In the genomic region with DNA sequence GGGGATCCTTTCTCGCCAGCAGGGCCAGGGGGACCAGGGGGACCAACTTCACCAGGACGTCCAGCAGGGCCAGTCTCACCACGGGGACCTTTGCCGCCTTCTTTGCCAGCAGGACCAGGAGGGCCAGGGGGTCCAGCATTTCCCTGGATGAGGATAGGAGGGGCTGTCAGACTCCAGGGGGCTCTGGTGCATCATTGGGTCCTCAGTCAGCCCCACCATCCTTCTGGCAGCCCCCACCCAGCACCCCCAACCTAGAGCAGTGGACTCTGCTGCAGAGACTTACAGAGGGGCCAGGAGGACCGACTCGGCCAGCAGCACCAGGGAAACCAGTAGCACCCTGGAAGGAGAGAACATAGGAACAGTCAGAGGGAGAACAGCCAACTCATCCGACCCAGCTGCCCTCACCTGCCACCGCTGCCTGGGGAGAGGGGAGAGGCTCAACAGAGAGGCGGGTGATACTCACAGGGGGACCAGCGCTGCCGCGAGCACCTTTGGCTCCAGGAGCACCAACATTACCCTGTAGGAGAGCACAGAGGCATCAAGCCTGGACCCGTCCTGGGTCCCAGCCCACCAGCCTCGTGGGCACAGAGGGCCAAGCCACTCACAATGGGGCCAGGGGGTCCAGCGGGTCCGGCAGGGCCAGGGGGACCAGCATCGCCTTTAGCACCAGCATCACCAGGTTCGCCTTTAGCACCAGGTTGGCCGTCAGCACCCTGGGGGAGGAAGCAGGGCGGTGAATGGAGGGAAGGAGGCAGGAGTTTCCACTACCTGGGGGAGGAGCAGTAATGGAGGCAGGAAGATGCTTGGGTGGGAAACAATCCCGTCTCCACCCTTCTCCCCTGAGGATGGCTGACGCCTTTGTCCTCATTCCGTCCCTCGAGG, we compare ENCODE assay signal across 27 cellular contexts. TPM values are rescaled to one million over a fixed set of nuclear protein-coding genes. Genes with fewer than 3 reads are reported as not detected.
DNase-seq lines count a peak whose midpoint lies in the region; ATAC-seq and TF ChIP-seq lines count a peak whose summit lies in the region.
"Had no signal": no experiment of that assay in that cellular context is flagged by ENCODE, and none has a peak within 500 bp of the region (broad histone marks: within the 10 kb centered on the region; RNA-seq: fewer than 3 reads in every experiment).

No MANE protein-coding gene starts in this region.

- ATAC-seq in HG02623 (IDR thresholded peaks at IDR 0.05; ENCODE audit: unreplicated experiment), result no peak
- ATAC-seq: activated CD8-positive, alpha-beta T cell treated with anti-CD3 and anti-CD28 coated beads, Interleukin-2, amount 10 ng/mL, durations not matched to agents 7 days and 5 days; left colon; sciatic nerve; stimulated activated naive CD8-positive, alpha-beta T cell treated with anti-CD3 and anti-CD28 coated beads, Interleukin-15, amount 100 ng/mL, for 72 hours; WTC11 had no signal

- no peaks in the 10 kb centered on the region for H3K27me3 ChIP-seq in ACC112 (ENCODE audit: insufficient read depth, low read length)
- H3K27me3 ChIP-seq in ascending aorta, result no peaks in the 10 kb centered on the region
- H3K27me3 ChIP-seq in ovary, result no peaks in the 10 kb centered on the region
- H3K27me3 ChIP-seq: MG63 had no signal

- no peaks in the 10 kb centered on the region for H3K9me3 ChIP-seq in ascending aorta
- no peaks in the 10 kb centered on the region for H3K9me3 ChIP-seq in ovary
- H3K9me3 ChIP-seq: MG63 had no signal

- H3K4me1 ChIP-seq in ACC112 (ENCODE audit: control insufficient read depth, insufficient read depth, low read length, unreplicated experiment), result peaks cover 91% of the 10 kb centered on the region
- H3K4me1 ChIP-seq in ascending aorta, result peaks cover 3 to 22% of the 10 kb centered on the region in 2 donors
- peaks cover 1% of the 10 kb centered on the region for H3K4me1 ChIP-seq in ovary (ENCODE audit: insufficient read depth)

- H2AFZ ChIP-seq in ACC112 (ENCODE audit: low read length, unreplicated experiment), result no peak overlapping the region

- no peak for TF ChIP-seq CTCF in ascending aorta (IDR thresholded peaks at IDR 0.05)
- TF ChIP-seq CTCF in ovary (IDR thresholded peaks at IDR 0.05), result no peak

- H3K36me3 ChIP-seq in ACC112 (ENCODE audit: insufficient read depth, low read length), result peaks cover 65% of the 10 kb centered on the region
- H3K36me3 ChIP-seq in ascending aorta, result peaks cover 84 to 90% of the 10 kb centered on the region in 2 donors
- H3K36me3 ChIP-seq in ovary, result no peaks in the 10 kb centered on the region

- H3K27ac ChIP-seq in ACC112 (ENCODE audit: low read depth, low read length) (peak overlapping the region; percentile 92), ascending aorta (peak overlapping the region; percentile 97 to 99), ovary (peak overlapping the region; percentile 30 to 66)

- H3K4me3 ChIP-seq in ACC112 (ENCODE audit: low read depth, low read length), result no peak overlapping the region
- no peak overlapping the region for H3K4me3 ChIP-seq in ascending aorta
- H3K4me3 ChIP-seq in ovary, result no peak overlapping the region
- H3K4me3 ChIP-seq: MG63 had no signal

- peaks cover 45% of the 10 kb centered on the region for H3K79me2 ChIP-seq in ACC112 (ENCODE audit: control insufficient read depth, insufficient read depth, low read length, unreplicated experiment)

- 25 to 32% (median 29%) methylated on average over 24 of the region's 24 CpGs for WGBS in ovary, 3 donors

- TF ChIP-seq POLR2A in ovary (IDR thresholded peaks at IDR 0.05), result no peak

- DNase-seq in ascending aorta (ENCODE audit: low spot score in 2 of 2) (no peak), fibroblast of peridontal ligament (ENCODE audit: extremely low read depth) (peak; percentile 67), ovary (no peak), COLO829 (ENCODE audit: low spot score) (no peak), NCI-H2171 treated with DMSO at 0.1 percent for 48 hours (lab: John Stamatoyannopoulos, UW) (no peak)
- no peak for DNase-seq in stimulated activated CD4-positive, alpha-beta T cell treated with anti-CD3 and anti-CD28 coated beads, Interleukin-2, amount 100 ng/mL, for 24 hours
- DNase-seq: activated CD8-positive, alpha-beta T cell treated with anti-CD3 and anti-CD28 coated beads, Interleukin-2, amount 10 ng/mL, durations not matched to agents 7 days and 5 days; activated naive CD4-positive, alpha-beta T cell treated with Interleukin-2 at 50 U/mL for 16 hours; activated T-cell treated with anti-CD3 and anti-CD28 coated beads, Interleukin-2, amount 50 U/mL, for 24 hours; CD4-positive, CD25-positive, alpha-beta regulatory T cell; dermis blood vessel endothelial cell; DMS153; HCEC 1CT; MG63; NCI-H146; NCI-H226; occipital lobe; stimulated activated naive CD8-positive, alpha-beta T cell treated with anti-CD3 and anti-CD28 coated beads, Interleukin-15, amount 100 ng/mL, for 72 hours had no signal

- no peak for TF ChIP-seq EP300 in ovary (IDR thresholded peaks at IDR 0.05)

- intact Hi-C loops in ascending aorta (cut with DNase I), result no loop called here
- intact Hi-C loops in ovary (cut with DNase I), result no loop called here

RNA-seq across cellular contexts. Expression of a gene that starts 11.8 kb away (rescaled TPM):
- total RNA-seq in ascending aorta (547 TPM), ovary (1,000 to 10,000 TPM in 1 of 7 donors, 100 to 1,000 TPM in 5, 10 to 100 TPM in 1; 71.2 to 1,087 (median 550) TPM)
- polyA plus RNA-seq in ovary, result 100 to 1,000 TPM; 260 to 321 TPM
- polyA plus RNA-seq: CD4-positive, CD25-positive, alpha-beta regulatory T cell had no signal

RNA-seq across cellular contexts. Expression of a gene that starts 23.8 kb away (rescaled TPM):
- total RNA-seq in ascending aorta (78.5 TPM), ovary (1 to 10 TPM in 5 of 7 donors, under 1 TPM in 2; 0.48 to 3.4 (median 1.2) TPM)
- polyA plus RNA-seq in ovary, result 1 to 10 TPM; 2.2 to 3.4 TPM
- total RNA-seq: activated CD8-positive, alpha-beta T cell treated with anti-CD3 and anti-CD28 coated beads, Interleukin-2, amount 10 ng/mL, durations not matched to agents 7 days and 5 days; CD4-positive, CD25-positive, alpha-beta regulatory T cell; dermis blood vessel endothelial cell; endothelial cell of umbilical vein; glomerular endothelial cell; occipital lobe; SK-MEL-5; T-helper 2 cell treated with Interferon-gamma antibody and Interleukin-4, amounts not matched to agents 100 ng/mL and 5 ng/mL, for 36 hours had no signal
- polyA plus RNA-seq: CD4-positive, CD25-positive, alpha-beta regulatory T cell; endothelial cell of umbilical vein had no signal

RNA-seq across cellular contexts. Expression of a gene that starts 39.2 kb away (rescaled TPM):
- total RNA-seq in ascending aorta (63.5 TPM), ovary (100 to 1,000 TPM in 1 of 7 donors, 10 to 100 TPM in 6; 14.8 to 109 (median 75.4) TPM)
- polyA plus RNA-seq in ovary, result 10 to 100 TPM; 17.8 to 33.0 TPM

RNA-seq across cellular contexts. Expression of a gene that starts 59.7 kb away (rescaled TPM):
- total RNA-seq in ascending aorta, result 3.2 TPM
- total RNA-seq in ovary, result 1 to 10 TPM in 5 of 7 donors, under 1 TPM in 2; 0.36 to 4.9 (median 1.7) TPM
- 1 to 10 TPM in 1 of 2 donors, under 1 TPM in 1; 0.77 to 2.2 TPM for polyA plus RNA-seq in ovary

Comparison
In these comparisons a context has a peak if more than half of its experiments do, and no peak if none do; other contexts are left out.
1. H3K27ac ChIP-seq: peak in every context shown above with its lines; median percentile 98 in ascending aorta; 92 in ACC112; 48 in ovary.
2. RNA of a gene that starts 23.8 kb away (total RNA-seq): 78.5 TPM in ascending aorta (single experiment); 0.48 to 3.4 TPM in ovary; every median in the first group is over 10 times any median in the second.